In the genomic region with DNA sequence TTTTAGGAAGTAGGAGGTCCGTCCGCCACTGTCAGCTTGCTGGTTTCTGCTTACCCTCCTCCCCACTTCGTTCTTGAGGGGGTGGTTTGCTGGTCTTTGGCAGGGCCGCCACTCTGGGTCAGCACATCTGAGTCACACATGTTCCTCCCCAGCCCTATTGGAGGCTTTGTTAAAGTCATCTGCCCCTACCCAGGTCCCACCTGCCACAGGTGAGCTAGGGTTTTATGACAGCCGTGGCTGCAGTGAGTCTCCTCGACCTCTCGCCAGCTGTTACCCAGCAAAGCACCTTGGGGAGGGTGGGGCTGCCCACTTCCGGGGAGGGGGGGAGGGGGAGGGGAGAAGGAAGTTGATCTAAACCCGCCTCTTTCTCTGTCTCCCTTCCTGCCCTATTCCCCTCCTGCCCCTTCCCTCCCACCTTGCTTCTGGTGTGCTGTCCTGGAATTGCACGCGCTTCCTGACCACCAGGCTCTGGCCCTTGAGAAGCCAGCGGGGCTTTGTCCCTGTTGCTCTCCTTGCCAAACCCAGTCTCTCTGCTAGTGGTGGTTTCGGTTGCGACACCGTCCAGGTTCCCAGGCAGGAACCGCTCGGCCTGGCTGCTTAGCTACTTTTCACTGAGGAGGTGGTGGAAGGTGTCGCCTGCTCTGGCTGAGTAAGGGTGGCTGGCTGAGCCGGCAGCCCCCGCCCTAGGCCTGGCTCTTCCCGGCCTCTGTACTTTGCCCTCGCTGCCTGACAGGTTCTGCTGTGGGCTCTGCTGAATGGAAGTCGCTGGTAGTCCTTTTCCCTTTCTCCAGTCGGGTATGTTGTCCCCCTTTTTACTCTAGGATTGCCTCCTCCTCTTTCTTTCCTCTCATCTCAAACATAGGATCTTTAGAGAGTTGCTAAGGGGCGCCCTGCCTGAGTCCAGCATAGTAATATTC, we compare ENCODE assay signal across 8 cellular contexts. TPM values are rescaled to one million over a fixed set of nuclear protein-coding genes. Genes with fewer than 3 reads are reported as not detected.
A peak's percentile ranks its signal among the peaks of the same experiment; 100 is the strongest.
DNase-seq lines count a peak whose midpoint lies in the region; ATAC-seq and TF ChIP-seq lines count a peak whose summit lies in the region.

No MANE protein-coding gene starts in this region.

- dilution Hi-C loops in mammary epithelial cell (cut with HindIII; ENCODE audit: low sequenced_read_pairs) = no loop called here

- peak in 1 of 2 donors; percentile 16 for TF ChIP-seq RAD21 in liver (IDR thresholded peaks at IDR 0.05)

- TSS peak; percentile 68 for BruUV-seq in mammary epithelial cell (replicated peaks; lab: Mats Ljungman, UMichigan)

- H3K9me3 ChIP-seq in CD4-positive, alpha-beta T cell (ENCODE audit: control insufficient read depth, low read length) = no peaks in the 10 kb centered on the region
- H3K9me3 ChIP-seq in mammary epithelial cell (replicated peaks; ENCODE audit: insufficient read depth, low read length) = no peaks in the 10 kb centered on the region
- H3K9me3 ChIP-seq in liver (ENCODE audit: control insufficient read depth in 4 of 4, low read length in 3 of 4) = no peaks in the 10 kb centered on the region

- no peaks in the 10 kb centered on the region for H3K9me3 Mint-ChIP-seq in CD4-positive, alpha-beta T cell

- H3K27me3 ChIP-seq in CD4-positive, alpha-beta T cell (ENCODE audit: control insufficient read depth, insufficient read depth, low read length) = no peaks in the 10 kb centered on the region
- no peaks in the 10 kb centered on the region for H3K27me3 ChIP-seq in mammary epithelial cell (ENCODE audit: insufficient read depth, low read length)
- H3K27me3 ChIP-seq in liver (ENCODE audit: control insufficient read depth in 4 of 4, insufficient read depth in 4 of 4, low read length in 3 of 4) = no peaks in the 10 kb centered on the region

- H3K9ac ChIP-seq in mammary epithelial cell (ENCODE audit: insufficient read depth, low read length) = peak overlapping the region; percentile 78
- peak overlapping the region; percentile 54 to 86 for H3K9ac ChIP-seq in liver (ENCODE audit: low read depth in 1 of 2, low read length in 2 of 2)

- peak overlapping the region; percentile 47 to 53 (median 53) for H3K4me3 ChIP-seq in mammary epithelial cell (replicated peaks in 1 of 3; ENCODE audit: insufficient read depth in 1 of 3, low read depth in 2 of 3, low read length in 3 of 3)
- H3K4me3 ChIP-seq in liver (ENCODE audit: low read depth in 1 of 3, low read length in 3 of 3) = peak overlapping the region; percentile 57 to 68 (median 65)

- peaks cover 78% of the 10 kb centered on the region for H3K4me1 Mint-ChIP-seq in CD4-positive, alpha-beta T cell (ENCODE audit: low read depth)

- intact Hi-C loops in CD4-positive, alpha-beta T cell (cut with DNase I, micrococcal nuclease) = loop anchor here (1.0 to 2.0 kb wide), 3 partner anchors 19 to 49 kb away; a partner anchor contains a TSS
- intact Hi-C loops in mammary epithelial cell (cut with micrococcal nuclease) = loop anchor here (2.0 to 5.0 kb wide), 4 partner anchors 16 to 121 kb away; a partner anchor contains a TSS

- peaks cover 34% of the 10 kb centered on the region for H3K4me1 ChIP-seq in mammary epithelial cell (ENCODE audit: insufficient read depth, low read length)
- peaks cover 7 to 40% (median 30%) of the 10 kb centered on the region in 4 donors for H3K4me1 ChIP-seq in liver (ENCODE audit: control insufficient read depth in 4 of 4, insufficient read depth in 4 of 4, low read length in 3 of 4)

- 3% methylated on average over 7 of the region's 25 CpGs for WGBS in mammary epithelial cell (ENCODE audit: low coverage, missing lambda C conversion rate)
- WGBS in liver = 10% methylated on average over 25 of the region's 25 CpGs

- peak overlapping the region; percentile 94 for H3K4me2 ChIP-seq in mammary epithelial cell (ENCODE audit: insufficient read depth, low read depth, low read length)

- TF ChIP-seq CTCF in CD4-positive, alpha-beta T cell (IDR thresholded peaks at IDR 0.05) = no peak
- TF ChIP-seq CTCF in VCaP (conservative IDR thresholded peaks at IDR 0.05) (no peak), mammary epithelial cell (conservative IDR thresholded peaks at IDR 0.05 in 1 of 2, IDR thresholded peaks at IDR 0.05 in 1 of 2; ENCODE audit: extremely low read depth in 1 of 2, insufficient read depth in 1 of 2, low read depth in 1 of 2, low read length in 2 of 2) (no peak), liver (IDR thresholded peaks at IDR 0.05; ENCODE audit: low read depth, low read length, missing input control) (no peak)

- H4K20me1 ChIP-seq in mammary epithelial cell (ENCODE audit: insufficient read depth, low read length) = no peaks in the 10 kb centered on the region

- peak; percentile 55 to 74 (median 68) for DNase-seq in CD4-positive, alpha-beta T cell
- peak; percentile 57 for DNase-seq in M059J (ENCODE audit: low read depth)
- DNase-seq in mammary epithelial cell = peak; percentile 87
- DNase-seq in stimulated activated CD4-positive, alpha-beta T cell treated with anti-CD3 and anti-CD28 coated beads, TNF-alpha, amount 100 ng/mL, for 4 hours (ENCODE audit: low read depth in 3 of 3) = peak; percentile 28 to 41 (median 37)
- no peak for DNase-seq in globus pallidus (ENCODE audit: low spot score)

- peak overlapping the region; percentile 78 for H3K27ac Mint-ChIP-seq in CD4-positive, alpha-beta T cell

- POLR2A ChIA-PET in CD4-positive, alpha-beta T cell (lab: Charles Lee) = interaction anchor here (0.7 to 3.0 kb wide), 15 partner anchors 9 to 1008 kb away, joined by 3 to 21 read pairs (median 4); a partner anchor contains a TSS

- H3K27me3 Mint-ChIP-seq in CD4-positive, alpha-beta T cell = no peaks in the 10 kb centered on the region

- H3K27ac ChIP-seq in CD4-positive, alpha-beta T cell (ENCODE audit: low read depth, low read length) = peak overlapping the region; percentile 69
- H3K27ac ChIP-seq in VCaP (peak overlapping the region; percentile 32), mammary epithelial cell (ENCODE audit: insufficient read depth, low read depth, low read length) (peak overlapping the region; percentile 85), liver (ENCODE audit: low read depth in 1 of 2, low read length in 2 of 2) (peak overlapping the region; percentile 86 to 93)

- H3K36me3 Mint-ChIP-seq in CD4-positive, alpha-beta T cell (ENCODE audit: low read depth) = peaks cover 31% of the 10 kb centered on the region

- in situ Hi-C loops in mammary epithelial cell (cut with MboI; ENCODE audit: low sequenced_read_pairs in 2 of 2) = no loop called here

- H3K36me3 ChIP-seq in mammary epithelial cell (ENCODE audit: insufficient read depth, low read length) (no peaks in the 10 kb centered on the region), liver (ENCODE audit: control insufficient read depth in 4 of 4, insufficient read depth in 3 of 4, low read depth in 1 of 4, low read length in 3 of 4) (no peaks in the 10 kb centered on the region)

- CTCF ChIA-PET in CD4-positive, alpha-beta T cell (lab: Charles Lee) = interaction anchor here (1.0 to 3.5 kb wide), 3 partner anchors 51 to 265 kb away, joined by 3 to 15 read pairs (median 4); a partner anchor contains a TSS
- CTCF ChIA-PET in mammary epithelial cell (lab: Charles Lee; ENCODE audit: low non-redundant PET) = interaction anchor here (0.6 kb wide), 1 partner anchor 28 kb away, joined by 3 read pairs; no protein-coding TSS in a partner anchor

- H3K4me3 Mint-ChIP-seq in CD4-positive, alpha-beta T cell = peak overlapping the region; percentile 96

- peak overlapping the region; percentile 78 for H2AFZ ChIP-seq in mammary epithelial cell (ENCODE audit: low read depth, low read length)

- H3K79me2 ChIP-seq in mammary epithelial cell (ENCODE audit: insufficient read depth, low read length) = peaks cover 90% of the 10 kb centered on the region

- peak; percentile 87 for ATAC-seq in CD4-positive, alpha-beta T cell (ENCODE audit: poor library complexity)
- peak; percentile 61 for ATAC-seq in GM21423 (IDR thresholded peaks at IDR 0.05; ENCODE audit: unreplicated experiment)

TF ChIP-seq in liver, 16 proteins besides CTCF, POLR2A, EP300 and RAD21 (continues in another document):
- TF ChIP-seq HNF4A (conservative IDR thresholded peaks at IDR 0.05) = peak; percentile 75 to 76
- TF ChIP-seq, protein P1, sequence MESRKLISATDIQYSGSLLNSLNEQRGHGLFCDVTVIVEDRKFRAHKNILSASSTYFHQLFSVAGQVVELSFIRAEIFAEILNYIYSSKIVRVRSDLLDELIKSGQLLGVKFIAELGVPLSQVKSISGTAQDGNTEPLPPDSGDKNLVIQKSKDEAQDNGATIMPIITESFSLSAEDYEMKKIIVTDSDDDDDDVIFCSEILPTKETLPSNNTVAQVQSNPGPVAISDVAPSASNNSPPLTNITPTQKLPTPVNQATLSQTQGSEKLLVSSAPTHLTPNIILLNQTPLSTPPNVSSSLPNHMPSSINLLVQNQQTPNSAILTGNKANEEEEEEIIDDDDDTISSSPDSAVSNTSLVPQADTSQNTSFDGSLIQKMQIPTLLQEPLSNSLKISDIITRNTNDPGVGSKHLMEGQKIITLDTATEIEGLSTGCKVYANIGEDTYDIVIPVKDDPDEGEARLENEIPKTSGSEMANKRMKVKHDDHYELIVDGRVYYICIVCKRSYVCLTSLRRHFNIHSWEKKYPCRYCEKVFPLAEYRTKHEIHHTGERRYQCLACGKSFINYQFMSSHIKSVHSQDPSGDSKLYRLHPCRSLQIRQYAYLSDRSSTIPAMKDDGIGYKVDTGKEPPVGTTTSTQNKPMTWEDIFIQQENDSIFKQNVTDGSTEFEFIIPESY (IDR thresholded peaks at IDR 0.05) = no peak
- no peak for TF ChIP-seq NR2F2 (IDR thresholded peaks at IDR 0.05)
- TF ChIP-seq FOXA2 (IDR thresholded peaks at IDR 0.05) = no peak
- TF ChIP-seq RXRA (IDR thresholded peaks at IDR 0.05) = peak in 1 of 2 donors; percentile 48
- TF ChIP-seq EGR1 (IDR thresholded peaks at IDR 0.05; ENCODE audit: low read depth in 2 of 2) = no peak

RNA-seq across cellular contexts. Expression of a gene that starts 28.5 kb away (rescaled TPM):
- total RNA-seq in CD4-positive, alpha-beta T cell = not detected
- 1.1 and 1.9 TPM in 2 replicates for total RNA-seq in M059J (2014; rRNA removed; shearing (Covaris generic))
- under 1 TPM; 0.14 to 0.17 TPM for total RNA-seq in mammary epithelial cell
- 0.08 TPM for polyA plus RNA-seq in mammary epithelial cell
- polyA minus RNA-seq in mammary epithelial cell = not detected
- under 1 TPM in 1 of 2 donors, not detected in 1; 0.19 TPM for total RNA-seq in liver
- polyA plus RNA-seq in liver = under 1 TPM in 1 of 2 donors, not detected in 1; 0.05 TPM

RNA-seq across cellular contexts. Expression of a gene that starts 49.5 kb away (rescaled TPM):
- total RNA-seq in CD4-positive, alpha-beta T cell = 10 to 100 TPM; 18.4 to 21.0 TPM
- total RNA-seq in M059J (2014; rRNA removed; shearing (Covaris generic)) = 14.5 and 20.4 TPM in 2 replicates
- 10 to 100 TPM; 26.7 to 64.4 TPM for total RNA-seq in mammary epithelial cell
- polyA plus RNA-seq in mammary epithelial cell = 38.9 TPM
- polyA minus RNA-seq in mammary epithelial cell = 79.0 TPM
- 10 to 100 TPM in 1 of 2 donors, 1 to 10 TPM in 1; 9.5 to 11.6 TPM for total RNA-seq in liver
- polyA plus RNA-seq in liver = 1 to 10 TPM; 3.4 to 6.6 TPM

RNA-seq across cellular contexts. Expression of a gene that starts 50.4 kb away (rescaled TPM):
- total RNA-seq in CD4-positive, alpha-beta T cell = 10 to 100 TPM; 11.8 to 14.0 TPM
- 20.4 and 32.1 TPM in 2 replicates for total RNA-seq in M059J (2014; rRNA removed; shearing (Covaris generic))
- 10 to 100 TPM; 16.3 to 20.2 TPM for total RNA-seq in mammary epithelial cell
- 18.0 TPM for polyA plus RNA-seq in mammary epithelial cell
- 19.3 TPM for polyA minus RNA-seq in mammary epithelial cell
- 1 to 10 TPM; 5.4 to 7.3 TPM for total RNA-seq in liver
- 1 to 10 TPM; 3.0 to 4.1 TPM for polyA plus RNA-seq in liver

Comparison
In these comparisons a context has a peak if more than half of its experiments do, and no peak if none do; other contexts are left out.
1. H3K27ac ChIP-seq: peak in every context shown above with its lines; median percentile 90 in liver; 85 in mammary epithelial cell; 69 in CD4-positive, alpha-beta T cell; 32 in VCaP.